Comparison of ENCODE assay signal across 8 cellular contexts in genomic region chr7:92717982-92718716, GRCh38.
DNase-seq lines count a peak whose midpoint lies in the region; ATAC-seq, FAIRE-seq and TF ChIP-seq lines count a peak whose summit lies in the region.

No MANE protein-coding gene starts in this region.

- peaks cover 17 to 47% (median 31%) of the 10 kb centered on the region in 4 donors for H3K4me1 Mint-ChIP-seq in naive thymus-derived CD8-positive, alpha-beta T cell
- H3K4me1 Mint-ChIP-seq in stimulated activated naive CD8-positive, alpha-beta T cell treated with anti-CD3 and anti-CD28 coated beads, Interleukin-15, Interleukin-2, amounts not matched to agents 100 ng/mL and 50 ng/mL, for 24 hours (ENCODE audit: low read depth): peaks cover 79% of the 10 kb centered on the region

- no peaks in the 10 kb centered on the region for H3K9me3 Mint-ChIP-seq in naive thymus-derived CD8-positive, alpha-beta T cell
- no peaks in the 10 kb centered on the region for H3K9me3 Mint-ChIP-seq in stimulated activated naive CD8-positive, alpha-beta T cell treated with anti-CD3 and anti-CD28 coated beads, Interleukin-15, Interleukin-2, amounts not matched to agents 100 ng/mL and 50 ng/mL, for 24 hours

- peak overlapping the region; percentile 86 for H3K4me2 ChIP-seq in endothelial cell of umbilical vein (ENCODE audit: insufficient read depth, low read length)

- H3K4me3 Mint-ChIP-seq in naive thymus-derived CD8-positive, alpha-beta T cell: peak overlapping the region; percentile 77 to 96 (median 94)
- peak overlapping the region; percentile 83 for H3K4me3 Mint-ChIP-seq in stimulated activated naive CD8-positive, alpha-beta T cell treated with anti-CD3 and anti-CD28 coated beads, Interleukin-15, Interleukin-2, amounts not matched to agents 100 ng/mL and 50 ng/mL, for 24 hours

- H3K27me3 ChIP-seq in endothelial cell of umbilical vein (ENCODE audit: control insufficient read depth in 2 of 2, insufficient read depth in 2 of 2, low read length in 2 of 2): no peaks in the 10 kb centered on the region

- POLR2A ChIA-PET in endothelial cell of umbilical vein (lab: Charles Lee): no interaction called here
- POLR2A ChIA-PET in naive thymus-derived CD8-positive, alpha-beta T cell (lab: Charles Lee): no interaction called here

- H3K79me2 ChIP-seq in endothelial cell of umbilical vein (ENCODE audit: control insufficient read depth, insufficient read depth, low read length): no peaks in the 10 kb centered on the region

- peak; percentile 82 for FAIRE-seq in endothelial cell of umbilical vein (lab: Jason Lieb, UNC)

- TSS peak; percentile 95 for BruUV-seq in endothelial cell of umbilical vein (replicated peaks; lab: Mats Ljungman, UMichigan)

- CTCF ChIA-PET in endothelial cell of umbilical vein (lab: Charles Lee): interaction anchor here (0.9 to 1.6 kb wide), 9 partner anchors 14 to 118 kb away, joined by 3 to 14 read pairs (median 4); partner anchors contain the start of gene CDK6

- peak overlapping the region; percentile 95 for H3K27ac ChIP-seq in endothelial cell of umbilical vein (ENCODE audit: insufficient read depth, low read depth, low read length)

- H3K36me3 ChIP-seq in endothelial cell of umbilical vein (ENCODE audit: control insufficient read depth in 2 of 2, extremely low read depth in 1 of 2, insufficient read depth in 2 of 2, low read length in 2 of 2): no peaks in the 10 kb centered on the region

- peak; percentile 59 for TF ChIP-seq POLR2A in endothelial cell of umbilical vein (IDR thresholded peaks at IDR 0.05; ENCODE audit: low read depth, low read length)

- peak overlapping the region; percentile 89 to 98 (median 95) for H3K27ac Mint-ChIP-seq in naive thymus-derived CD8-positive, alpha-beta T cell
- peak overlapping the region; percentile 97 for H3K27ac Mint-ChIP-seq in stimulated activated naive CD8-positive, alpha-beta T cell treated with anti-CD3 and anti-CD28 coated beads, Interleukin-15, Interleukin-2, amounts not matched to agents 100 ng/mL and 50 ng/mL, for 24 hours

- peak overlapping the region; percentile 29 for H2AFZ ChIP-seq in endothelial cell of umbilical vein (ENCODE audit: low read depth, low read length)

- intact Hi-C loops in endothelial cell of umbilical vein (cut with micrococcal nuclease): loop anchor here (1.0 kb wide), 5 partner anchors 20 to 115 kb away; no protein-coding TSS in a partner anchor

- H3K36me3 Mint-ChIP-seq in naive thymus-derived CD8-positive, alpha-beta T cell: peaks cover 0 to 16% (median 4%) of the 10 kb centered on the region in 3 donors
- H3K36me3 Mint-ChIP-seq in stimulated activated naive CD8-positive, alpha-beta T cell treated with anti-CD3 and anti-CD28 coated beads, Interleukin-15, Interleukin-2, amounts not matched to agents 100 ng/mL and 50 ng/mL, for 24 hours (ENCODE audit: low read depth): peaks cover 92% of the 10 kb centered on the region

- ATAC-seq in GM21529 (IDR thresholded peaks at IDR 0.05; ENCODE audit: unreplicated experiment): peak; percentile 51
- ATAC-seq in naive thymus-derived CD8-positive, alpha-beta T cell: peak; percentile 92
- ATAC-seq in GM19035 (IDR thresholded peaks at IDR 0.05; ENCODE audit: unreplicated experiment): no peak

- H3K27me3 Mint-ChIP-seq in naive thymus-derived CD8-positive, alpha-beta T cell: no peaks in the 10 kb centered on the region
- no peaks in the 10 kb centered on the region for H3K27me3 Mint-ChIP-seq in stimulated activated naive CD8-positive, alpha-beta T cell treated with anti-CD3 and anti-CD28 coated beads, Interleukin-15, Interleukin-2, amounts not matched to agents 100 ng/mL and 50 ng/mL, for 24 hours

- H3K4me1 ChIP-seq in endothelial cell of umbilical vein (ENCODE audit: control insufficient read depth, extremely low read depth, insufficient read depth, low read length): peaks cover 28% of the 10 kb centered on the region

- H3K4me3 ChIP-seq in endothelial cell of umbilical vein (replicated peaks in 1 of 3; ENCODE audit: insufficient read depth in 1 of 3, low read depth in 1 of 3, low read length in 3 of 3): peak overlapping the region; percentile 28 to 72 (median 36)

- no peaks in the 10 kb centered on the region for H4K20me1 ChIP-seq in endothelial cell of umbilical vein (replicated peaks; ENCODE audit: control insufficient read depth, extremely low read depth, insufficient read depth, low read length)

- H3K9me3 ChIP-seq in endothelial cell of umbilical vein (replicated peaks; ENCODE audit: control insufficient read depth, insufficient read depth, low read length): no peaks in the 10 kb centered on the region

- dilution Hi-C loops in endothelial cell of umbilical vein (cut with MboI; ENCODE audit: extremely low pct_ligation_motif_present, low sequenced_read_pairs): no loop called here

- TF ChIP-seq CTCF in endothelial cell of umbilical vein (IDR thresholded peaks at IDR 0.05; ENCODE audit: extremely low read depth in 1 of 2, insufficient read depth in 1 of 2, low read depth in 1 of 2, low read length in 2 of 2): no peak

- DNase-seq in CD1c-positive myeloid dendritic cell (ENCODE audit: extremely low spot score) (peak; percentile 65), NCI-H1092 treated with DMSO at 0.1 percent for 48 hours (lab: John Stamatoyannopoulos, UW) (peak; percentile 87), endothelial cell of umbilical vein (ENCODE audit: low read depth, low spot score) (peak; percentile 97)
- DNase-seq in activated CD8-positive, alpha-beta memory T cell treated with anti-CD3 and anti-CD28 coated beads for 1 hour (ENCODE audit: extremely low read depth in 1 of 2, low read depth in 1 of 2): peak; percentile 2 to 8
- DNase-seq in naive thymus-derived CD8-positive, alpha-beta T cell: peak; percentile 3 to 70 (median 42)

- H3K9ac ChIP-seq in endothelial cell of umbilical vein (replicated peaks; ENCODE audit: extremely low read depth, insufficient read depth, low read length): peak overlapping the region; percentile 84

- no peaks in the 10 kb centered on the region for H3K9me1 ChIP-seq in endothelial cell of umbilical vein (replicated peaks; ENCODE audit: control insufficient read depth, extremely low read depth, insufficient read depth, low read length)

TF ChIP-seq in endothelial cell of umbilical vein, 7 proteins besides CTCF, POLR2A, EP300 and RAD21:
- TF ChIP-seq POLR2AphosphoS5 (IDR thresholded peaks at IDR 0.05; ENCODE audit: insufficient read depth, low read depth, low read length) (no peak), FOS (IDR thresholded peaks at IDR 0.05; ENCODE audit: borderline replicate concordance, insufficient read depth, low read length) (no peak), JUN (IDR thresholded peaks at IDR 0.05; ENCODE audit: borderline replicate concordance, insufficient read depth, insufficient read length, low read depth) (peak; percentile 48), EZH2 (IDR thresholded peaks at IDR 0.05; ENCODE audit: borderline replicate concordance, low read depth, low read length, severe bottlenecking) (no peak), MAX (IDR thresholded peaks at IDR 0.05; ENCODE audit: insufficient read depth, insufficient read length) (peak; percentile 2)

Comparison
In these comparisons a context has a peak if more than half of its experiments do, and no peak if none do; other contexts are left out.
1. DNase-seq: peak in every context shown above with its lines; median percentile 97 in endothelial cell of umbilical vein; 87 in NCI-H1092 treated with DMSO at 0.1 percent for 48 hours; 65 in CD1c-positive myeloid dendritic cell; 42 in naive thymus-derived CD8-positive, alpha-beta T cell; 5 in activated CD8-positive, alpha-beta memory T cell treated with anti-CD3 and anti-CD28 coated beads for 1 hour.